7 cellular contexts compared by ENCODE assay signal in genomic region chr12:22008196-22008595, GRCh38.
"Had no signal": no experiment of that assay in that cellular context is flagged by ENCODE, and none has a peak within 500 bp of the region (broad histone marks: within the 10 kb centered on the region; RNA-seq: fewer than 3 reads in every experiment).

No MANE protein-coding gene starts in this region.

- FAIRE-seq: G401.6, GM12878, GM12891, GM12892, GM18507 had no signal

- ATAC-seq: GM12878 had no signal

- DNase-seq: GDM1, GF-D8 had no signal
